8 cellular contexts compared by ENCODE assay signal in the genomic region with DNA sequence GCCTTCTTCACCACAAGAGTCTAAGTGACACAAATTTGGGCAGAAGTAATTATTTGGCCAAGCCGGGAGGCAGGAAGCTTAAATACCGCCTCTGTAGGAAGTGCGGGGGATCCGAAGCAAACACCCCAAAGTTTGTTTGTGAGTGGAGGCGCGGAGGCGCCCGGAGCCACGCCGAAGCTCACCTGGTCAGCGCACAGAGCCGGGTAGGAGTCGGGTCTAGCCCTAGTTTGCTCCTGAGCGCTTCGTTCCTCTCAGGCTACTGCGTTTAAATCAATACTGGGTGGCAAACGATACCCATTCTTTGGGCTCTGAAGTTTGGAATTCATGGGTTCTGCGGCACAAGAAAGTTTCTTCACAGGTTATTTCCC. TPM values are rescaled to one million over a fixed set of nuclear protein-coding genes. Genes with fewer than 3 reads are reported as not detected.
DNase-seq lines count a peak whose midpoint lies in the region; ATAC-seq and TF ChIP-seq lines count a peak whose summit lies in the region.

No MANE protein-coding gene starts in this region.

- TF ChIP-seq CTCF in CD8-positive, alpha-beta T cell (IDR thresholded peaks at IDR 0.05), result no peak
- TF ChIP-seq CTCF in LNCaP clone FGC (IDR thresholded peaks at IDR 0.05; ENCODE audit: control insufficient read depth, extremely low read depth, insufficient read depth) (no peak), uterus (IDR thresholded peaks at IDR 0.05) (no peak)

- H3K27ac ChIP-seq in CD8-positive, alpha-beta T cell (ENCODE audit: low read depth, low read length), result no peak overlapping the region
- H3K27ac ChIP-seq in uterus, result no peak overlapping the region

- CTCF ChIA-PET in CD8-positive, alpha-beta T cell (lab: Charles Lee), result no interaction called here

- peaks cover 7% of the 10 kb centered on the region for H3K9me3 ChIP-seq in CD8-positive, alpha-beta T cell (ENCODE audit: low read length)
- no peaks in the 10 kb centered on the region for H3K9me3 ChIP-seq in uterus

- peaks cover 19% of the 10 kb centered on the region for H3K4me1 Mint-ChIP-seq in CD8-positive, alpha-beta T cell (ENCODE audit: low read depth)
- peaks cover 25% of the 10 kb centered on the region for H3K4me1 Mint-ChIP-seq in dendritic cell treated with granulocyte-macrophage colony-stimulating factor and Interleukin-4, amounts not matched to agents 40 ng/mL and 50 ng/mL, for 4 days (ENCODE audit: low read depth)

- peak overlapping the region; percentile 77 for H3K4me3 Mint-ChIP-seq in CD8-positive, alpha-beta T cell
- H3K4me3 Mint-ChIP-seq in dendritic cell treated with granulocyte-macrophage colony-stimulating factor and Interleukin-4, amounts not matched to agents 40 ng/mL and 50 ng/mL, for 4 days, result peak overlapping the region; percentile 78

- no peak for DNase-seq in CD8-positive, alpha-beta T cell
- DNase-seq in LNCaP clone FGC (ENCODE audit: low read depth) (no peak), lung microvascular endothelial cell (ENCODE audit: low read depth in 2 of 2) (peak; percentile 9 to 10), uterus (no peak), 8988T (no peak)
- DNase-seq in NK-92 treated with Interleukin-12 subunit alpha and Interleukin-12 subunit beta, amount 100 ng/mL, for 24 hours (lab: John Stamatoyannopoulos, UW), result no peak

- H3K27me3 Mint-ChIP-seq in CD8-positive, alpha-beta T cell (ENCODE audit: low read depth), result peaks cover 71% of the 10 kb centered on the region
- peaks cover 85% of the 10 kb centered on the region for H3K27me3 Mint-ChIP-seq in dendritic cell treated with granulocyte-macrophage colony-stimulating factor and Interleukin-4, amounts not matched to agents 40 ng/mL and 50 ng/mL, for 4 days

- peaks cover 3% of the 10 kb centered on the region for H3K36me3 Mint-ChIP-seq in CD8-positive, alpha-beta T cell
- H3K36me3 Mint-ChIP-seq in dendritic cell treated with granulocyte-macrophage colony-stimulating factor and Interleukin-4, amounts not matched to agents 40 ng/mL and 50 ng/mL, for 4 days (ENCODE audit: low read depth), result peaks cover 7% of the 10 kb centered on the region

- H3K27me3 ChIP-seq in CD8-positive, alpha-beta T cell (ENCODE audit: insufficient read depth, low read length), result peaks cover 8% of the 10 kb centered on the region
- no peaks in the 10 kb centered on the region for H3K27me3 ChIP-seq in uterus

- no peak for TF ChIP-seq POLR2A in uterus (IDR thresholded peaks at IDR 0.05)

- POLR2A ChIA-PET in CD8-positive, alpha-beta T cell (lab: Charles Lee), result no interaction called here

- H3K9me3 Mint-ChIP-seq in CD8-positive, alpha-beta T cell, result peaks cover 14% of the 10 kb centered on the region
- H3K9me3 Mint-ChIP-seq in dendritic cell treated with granulocyte-macrophage colony-stimulating factor and Interleukin-4, amounts not matched to agents 40 ng/mL and 50 ng/mL, for 4 days, result peaks cover 23% of the 10 kb centered on the region

- H3K36me3 ChIP-seq in CD8-positive, alpha-beta T cell (ENCODE audit: insufficient read depth, low read length), result no peaks in the 10 kb centered on the region
- no peaks in the 10 kb centered on the region for H3K36me3 ChIP-seq in uterus

- ATAC-seq in CD8-positive, alpha-beta T cell, result no peak
- no peak for ATAC-seq in HG03045 (IDR thresholded peaks at IDR 0.05; ENCODE audit: unreplicated experiment)

- H3K4me3 ChIP-seq in CD8-positive, alpha-beta T cell (ENCODE audit: low read depth, low read length), result peak overlapping the region; percentile 61
- H3K4me3 ChIP-seq in LNCaP clone FGC (ENCODE audit: low read depth, low read length), result peak overlapping the region; percentile 55
- H3K4me3 ChIP-seq in uterus, result peak overlapping the region; percentile 53 to 54

- intact Hi-C loops in CD8-positive, alpha-beta T cell (cut with DNase I, micrococcal nuclease), result no loop called here
- intact Hi-C loops in dendritic cell treated with granulocyte-macrophage colony-stimulating factor and Interleukin-4, amounts not matched to agents 40 ng/mL and 50 ng/mL, for 4 days (cut with micrococcal nuclease), result no loop called here
- intact Hi-C loops in uterus (cut with DNase I; ENCODE audit: low total_unique reads), result no loop called here

- H3K4me1 ChIP-seq in CD8-positive, alpha-beta T cell (ENCODE audit: insufficient read depth, low read length), result peaks cover 18% of the 10 kb centered on the region
- peaks cover 0 to 6% of the 10 kb centered on the region in 2 donors for H3K4me1 ChIP-seq in uterus

- no peak overlapping the region for H3K27ac Mint-ChIP-seq in CD8-positive, alpha-beta T cell
- H3K27ac Mint-ChIP-seq in dendritic cell treated with granulocyte-macrophage colony-stimulating factor and Interleukin-4, amounts not matched to agents 40 ng/mL and 50 ng/mL, for 4 days, result no peak overlapping the region

RNA-seq across cellular contexts. Expression of a gene that starts 0.9 kb away (rescaled TPM):
- 1 to 10 TPM; 4.3 to 4.8 TPM for total RNA-seq in CD8-positive, alpha-beta T cell
- total RNA-seq in lung microvascular endothelial cell (14.6 and 16.9 TPM in 2 replicates), uterus (10 to 100 TPM; 17.1 to 90.7 (median 40.1) TPM)

RNA-seq across cellular contexts. Expression of a gene that starts 26.1 kb away (rescaled TPM):
- 10 to 100 TPM; 35.4 to 36.1 TPM for total RNA-seq in CD8-positive, alpha-beta T cell
- total RNA-seq in lung microvascular endothelial cell (25.3 and 37.1 TPM in 2 replicates), uterus (10 to 100 TPM; 22.3 to 66.1 (median 31.8) TPM)

RNA-seq across cellular contexts. Expression of a gene that starts 52.6 kb away (rescaled TPM):
- not detected for total RNA-seq in CD8-positive, alpha-beta T cell
- total RNA-seq in lung microvascular endothelial cell, result not detected in 2 replicates
- under 1 TPM in 1 of 4 donors, not detected in 3; 0.35 TPM for total RNA-seq in uterus

Comparison
In these comparisons a context has a peak if more than half of its experiments do, and no peak if none do; other contexts are left out.
1. DNase-seq: peak in lung microvascular endothelial cell (2 of 2); none in CD8-positive, alpha-beta T cell (0 of 7), LNCaP clone FGC (single experiment), uterus (0 of 2), 8988T (single experiment) and NK-92 treated with Interleukin-12 subunit alpha and Interleukin-12 subunit beta, amount 100 ng/mL, for 24 hours (single experiment).
2. Peak in every context shown above with its lines, with median percentiles within 50 percentile points of each other: H3K4me3 ChIP-seq.